In genomic region chr1:51313268-51313852, GRCh38 we compare ENCODE assay signal across 9 cellular contexts. TPM values are rescaled to one million over a fixed set of nuclear protein-coding genes. Genes with fewer than 3 reads are reported as not detected.
DNase-seq lines count a peak whose midpoint lies in the region; ATAC-seq, FAIRE-seq and TF ChIP-seq lines count a peak whose summit lies in the region.
"Had no signal": no experiment of that assay in that cellular context is flagged by ENCODE, and none has a peak within 500 bp of the region (broad histone marks: within the 10 kb centered on the region; RNA-seq: fewer than 3 reads in every experiment).

No MANE protein-coding gene starts in this region.

- H3K4me3 ChIP-seq in adipocyte (ENCODE audit: low read length) (no peak overlapping the region), vagina (no peak overlapping the region)

- H3K9me3 Mint-ChIP-seq in stimulated activated naive CD8-positive, alpha-beta T cell treated with anti-CD3 and anti-CD28 coated beads, Interleukin-15, Interleukin-2, amounts not matched to agents 100 ng/mL and 50 ng/mL, for 24 hours, result no peaks in the 10 kb centered on the region
- no peaks in the 10 kb centered on the region for H3K9me3 Mint-ChIP-seq in stimulated activated naive CD8-positive, alpha-beta T cell treated with anti-CD3 and anti-CD28 coated beads, Interleukin-15, amount 100 ng/mL, for 72 hours

- peaks cover 15% of the 10 kb centered on the region for H3K4me1 ChIP-seq in adipocyte (ENCODE audit: control insufficient read depth, insufficient read depth, low read length)
- peaks cover 36% of the 10 kb centered on the region for H3K4me1 ChIP-seq in vagina

- no peaks in the 10 kb centered on the region for H3K27me3 ChIP-seq in adipocyte (replicated peaks; ENCODE audit: control insufficient read depth, insufficient read depth, low read length)
- no peaks in the 10 kb centered on the region for H3K27me3 ChIP-seq in vagina

- H3K9me3 ChIP-seq in adipocyte (ENCODE audit: control insufficient read depth, low read length), result no peaks in the 10 kb centered on the region
- no peaks in the 10 kb centered on the region for H3K9me3 ChIP-seq in vagina

- H3K36me3 Mint-ChIP-seq in stimulated activated naive CD8-positive, alpha-beta T cell treated with anti-CD3 and anti-CD28 coated beads, Interleukin-15, Interleukin-2, amounts not matched to agents 100 ng/mL and 50 ng/mL, for 24 hours (ENCODE audit: low read depth), result no peaks in the 10 kb centered on the region
- H3K36me3 Mint-ChIP-seq: CD14-positive monocyte had no signal

- H3K4me3 Mint-ChIP-seq in stimulated activated naive CD8-positive, alpha-beta T cell treated with anti-CD3 and anti-CD28 coated beads, Interleukin-15, Interleukin-2, amounts not matched to agents 100 ng/mL and 50 ng/mL, for 24 hours, result no peak overlapping the region
- no peak overlapping the region for H3K4me3 Mint-ChIP-seq in stimulated activated naive CD8-positive, alpha-beta T cell treated with anti-CD3 and anti-CD28 coated beads, Interleukin-15, amount 100 ng/mL, for 72 hours
- H3K4me3 Mint-ChIP-seq: CD14-positive monocyte had no signal

- intact Hi-C loops in vagina (cut with DNase I), result no loop called here

- H3K9ac ChIP-seq in adipocyte (ENCODE audit: low read length), result peak overlapping the region; percentile 56

- H3K27ac ChIP-seq in vagina, result peak overlapping the region; percentile 82

- peak overlapping the region; percentile 14 for H3K27ac Mint-ChIP-seq in stimulated activated naive CD8-positive, alpha-beta T cell treated with anti-CD3 and anti-CD28 coated beads, Interleukin-15, Interleukin-2, amounts not matched to agents 100 ng/mL and 50 ng/mL, for 24 hours
- no peak overlapping the region for H3K27ac Mint-ChIP-seq in stimulated activated naive CD8-positive, alpha-beta T cell treated with anti-CD3 and anti-CD28 coated beads, Interleukin-15, amount 100 ng/mL, for 72 hours
- H3K27ac Mint-ChIP-seq: CD14-positive monocyte had no signal

- FAIRE-seq in islet of Langerhans (lab: Jason Lieb, UNC), result peak; percentile 27

- H3K36me3 ChIP-seq in adipocyte (ENCODE audit: control insufficient read depth, insufficient read depth, low read length, severe bottlenecking) (no peaks in the 10 kb centered on the region), vagina (no peaks in the 10 kb centered on the region)

- no peak for TF ChIP-seq POLR2A in vagina (IDR thresholded peaks at IDR 0.05)

- no peak for DNase-seq in stimulated activated naive CD8-positive, alpha-beta T cell treated with anti-CD3 and anti-CD28 coated beads, Interleukin-15, amount 100 ng/mL, for 72 hours
- DNase-seq in adipocyte (ENCODE audit: low read depth) (no peak), vagina (ENCODE audit: extremely low spot score in 2 of 2) (no peak), middle frontal gyrus (ENCODE audit: extremely low spot score, low spot score) (no peak), SIG-M5 (lab: John Stamatoyannopoulos, UW) (no peak)

- ATAC-seq in stimulated activated naive CD8-positive, alpha-beta T cell treated with anti-CD3 and anti-CD28 coated beads, Interleukin-15, amount 100 ng/mL, for 72 hours, result no peak
- ATAC-seq in HG03196 (IDR thresholded peaks at IDR 0.05; ENCODE audit: unreplicated experiment), result no peak

- peaks cover 13% of the 10 kb centered on the region for H3K4me1 Mint-ChIP-seq in stimulated activated naive CD8-positive, alpha-beta T cell treated with anti-CD3 and anti-CD28 coated beads, Interleukin-15, Interleukin-2, amounts not matched to agents 100 ng/mL and 50 ng/mL, for 24 hours (ENCODE audit: low read depth)
- peaks cover 37% of the 10 kb centered on the region for H3K4me1 Mint-ChIP-seq in stimulated activated naive CD8-positive, alpha-beta T cell treated with anti-CD3 and anti-CD28 coated beads, Interleukin-15, amount 100 ng/mL, for 72 hours

- no peaks in the 10 kb centered on the region for H3K27me3 Mint-ChIP-seq in stimulated activated naive CD8-positive, alpha-beta T cell treated with anti-CD3 and anti-CD28 coated beads, Interleukin-15, Interleukin-2, amounts not matched to agents 100 ng/mL and 50 ng/mL, for 24 hours
- no peaks in the 10 kb centered on the region for H3K27me3 Mint-ChIP-seq in stimulated activated naive CD8-positive, alpha-beta T cell treated with anti-CD3 and anti-CD28 coated beads, Interleukin-15, amount 100 ng/mL, for 72 hours

- TF ChIP-seq CTCF in vagina (IDR thresholded peaks at IDR 0.05), result no peak

RNA-seq across cellular contexts. Expression of gene TTC39A, which starts 17.0 kb away (rescaled TPM):
- 11.5 TPM for total RNA-seq in vagina
